Comparison of ENCODE assay signal across 8 cellular contexts in the genomic region with DNA sequence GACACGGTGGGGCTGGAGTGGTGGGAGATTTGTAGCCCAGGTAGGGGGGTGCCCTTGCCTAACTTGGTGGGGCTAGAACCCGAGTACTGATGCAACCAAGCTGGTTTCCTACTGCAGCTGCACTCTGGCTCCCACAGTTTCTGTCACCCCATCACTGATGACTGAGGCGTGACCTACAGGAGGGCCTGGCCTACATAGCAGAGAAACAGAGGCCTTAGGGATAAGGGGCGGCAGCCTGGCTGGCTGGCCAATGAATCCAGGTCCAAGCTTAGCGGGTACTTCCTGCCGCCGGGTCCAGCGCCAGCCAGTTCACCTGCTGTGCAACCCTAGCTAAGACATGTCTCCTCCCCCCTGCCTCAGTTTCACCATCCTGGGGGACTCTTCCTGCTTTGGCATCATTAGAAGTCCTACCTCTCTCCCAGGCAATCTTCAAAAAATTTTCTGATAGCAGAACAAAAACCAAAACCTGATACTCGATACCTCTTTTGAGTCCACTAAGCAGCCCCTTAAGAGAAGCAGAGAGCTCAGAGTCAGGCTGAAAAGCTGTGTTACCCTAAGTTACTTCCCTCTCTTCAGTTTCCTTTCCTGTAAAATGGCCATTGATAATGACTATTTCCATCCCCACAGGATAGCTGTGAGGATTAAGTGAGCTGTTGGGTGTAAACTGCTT. TPM values are rescaled to one million over a fixed set of nuclear protein-coding genes. Genes with fewer than 3 reads are reported as not detected.
DNase-seq lines count a peak whose midpoint lies in the region; ATAC-seq and TF ChIP-seq lines count a peak whose summit lies in the region.

No MANE protein-coding gene starts in this region.

- H3K36me3 ChIP-seq in psoas muscle (ENCODE audit: insufficient read depth in 1 of 2, low read depth in 1 of 2), result no peaks in the 10 kb centered on the region

- no peaks in the 10 kb centered on the region for H3K36me3 Mint-ChIP-seq in activated naive CD8-positive, alpha-beta T cell treated with anti-CD3 and anti-CD28 coated beads, Interleukin-2, amount 50 U/mL, for 24 hours (ENCODE audit: low read depth)

- no peaks in the 10 kb centered on the region for H3K27me3 ChIP-seq in psoas muscle (ENCODE audit: insufficient read depth in 3 of 3, low read length in 2 of 3)

- no peaks in the 10 kb centered on the region for H3K27me3 Mint-ChIP-seq in activated naive CD8-positive, alpha-beta T cell treated with anti-CD3 and anti-CD28 coated beads, Interleukin-2, amount 50 U/mL, for 24 hours

- no peak overlapping the region for H3K4me3 ChIP-seq in psoas muscle

- DNase-seq in activated naive CD8-positive, alpha-beta T cell treated with anti-CD3 and anti-CD28 coated beads, Interleukin-2, amount 50 U/mL, for 24 hours, result no peak
- DNase-seq in psoas muscle, result no peak
- no peak for DNase-seq in globus pallidus (ENCODE audit: low spot score)
- no peak for DNase-seq in RKO (ENCODE audit: low spot score)
- DNase-seq in NCI-H526 (lab: John Stamatoyannopoulos, UW), result no peak
- no peak for DNase-seq in activated T-cell treated with anti-CD3 and anti-CD28 coated beads, Interleukin-2, amount 50 U/mL, for 48 hours

- peaks cover 32% of the 10 kb centered on the region for H3K4me1 ChIP-seq in psoas muscle

- H3K27ac ChIP-seq in psoas muscle, result peak overlapping the region; percentile 58

- WGBS in psoas muscle, 3 donors, result 74 to 80% (median 77%) methylated on average over 9 of the region's 9 CpGs

- H3K4me1 Mint-ChIP-seq in activated naive CD8-positive, alpha-beta T cell treated with anti-CD3 and anti-CD28 coated beads, Interleukin-2, amount 50 U/mL, for 24 hours, result peaks cover 55% of the 10 kb centered on the region

- no peak for TF ChIP-seq CTCF in psoas muscle (IDR thresholded peaks at IDR 0.05)

- H3K4me3 Mint-ChIP-seq in activated naive CD8-positive, alpha-beta T cell treated with anti-CD3 and anti-CD28 coated beads, Interleukin-2, amount 50 U/mL, for 24 hours, result peak overlapping the region; percentile 40

- peak overlapping the region; percentile 90 for H3K27ac Mint-ChIP-seq in activated naive CD8-positive, alpha-beta T cell treated with anti-CD3 and anti-CD28 coated beads, Interleukin-2, amount 50 U/mL, for 24 hours

- no peaks in the 10 kb centered on the region for H3K9me3 Mint-ChIP-seq in activated naive CD8-positive, alpha-beta T cell treated with anti-CD3 and anti-CD28 coated beads, Interleukin-2, amount 50 U/mL, for 24 hours

- intact Hi-C loops in psoas muscle (cut with DNase I), result no loop called here

- peak; percentile 15 for ATAC-seq in GM19025 (IDR thresholded peaks at IDR 0.05; ENCODE audit: low read depth, unreplicated experiment)
- ATAC-seq in HG02798 (IDR thresholded peaks at IDR 0.05; ENCODE audit: poor library complexity, unreplicated experiment), result peak; percentile 26
- ATAC-seq in activated naive CD8-positive, alpha-beta T cell treated with anti-CD3 and anti-CD28 coated beads, Interleukin-2, amount 50 U/mL, for 24 hours, result no peak
- peak in 2 of 4 donors; percentile 4 for ATAC-seq in psoas muscle

- H3K9me3 ChIP-seq in psoas muscle, result no peaks in the 10 kb centered on the region

RNA-seq across cellular contexts. Expression of gene RNF19B, which starts 27.3 kb away (rescaled TPM):
- 10 to 100 TPM; 13.1 to 23.4 (median 18.9) TPM for total RNA-seq in psoas muscle
- 10 to 100 TPM; 10.4 to 32.5 (median 15.9) TPM for polyA plus RNA-seq in psoas muscle

RNA-seq across cellular contexts. Expression of gene AK2, which starts 44.7 kb away (rescaled TPM):
- total RNA-seq in psoas muscle, result 100 to 1,000 TPM; 108 to 206 (median 130) TPM
- polyA plus RNA-seq in psoas muscle, result 100 to 1,000 TPM; 152 to 270 (median 169) TPM
